In the genomic region with DNA sequence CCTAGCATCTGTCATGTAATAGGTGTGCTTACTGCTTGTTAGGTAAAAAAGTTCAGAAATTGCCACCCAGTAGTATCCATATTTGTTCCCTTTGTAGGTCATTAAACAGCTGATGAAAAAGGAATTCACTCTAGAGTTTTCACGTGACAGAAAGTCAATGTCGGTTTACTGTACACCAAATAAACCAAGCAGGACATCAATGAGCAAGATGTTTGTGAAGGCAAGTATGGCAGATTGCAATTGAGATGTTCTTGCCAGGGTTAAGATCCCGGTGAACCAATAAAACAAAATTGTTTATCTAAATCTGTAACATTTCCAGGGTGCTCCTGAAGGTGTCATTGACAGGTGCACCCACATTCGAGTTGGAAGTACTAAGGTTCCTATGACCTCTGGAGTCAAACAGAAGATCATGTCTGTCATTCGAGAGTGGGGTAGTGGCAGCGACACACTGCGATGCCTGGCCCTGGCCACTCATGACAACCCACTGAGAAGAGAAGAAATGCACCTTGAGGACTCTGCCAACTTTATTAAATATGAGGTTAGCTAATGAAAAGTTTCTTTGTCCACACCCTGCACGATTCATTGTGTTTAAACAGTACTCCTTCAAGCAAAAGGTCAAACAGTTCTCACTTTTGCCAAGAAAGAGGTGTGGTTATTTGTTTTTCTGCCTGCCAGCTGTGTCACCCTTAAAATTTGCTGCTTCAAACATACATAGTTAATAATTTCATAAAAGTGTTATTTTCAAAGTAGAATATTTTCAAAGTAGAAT, we compare ENCODE assay signal across 17 cellular contexts. TPM values are rescaled to one million over a fixed set of nuclear protein-coding genes. Genes with fewer than 3 reads are reported as not detected.
A peak's percentile ranks its signal among the peaks of the same experiment; 100 is the strongest.
DNase-seq lines count a peak whose midpoint lies in the region; ATAC-seq, FAIRE-seq and TF ChIP-seq lines count a peak whose summit lies in the region.
"Had no signal": no experiment of that assay in that cellular context is flagged by ENCODE, and none has a peak within 500 bp of the region (broad histone marks: within the 10 kb centered on the region; RNA-seq: fewer than 3 reads in every experiment).

No MANE protein-coding gene starts in this region.

- peak overlapping the region; percentile 6; the same call in 1 of the 3 replicates for H3K4me3 ChIP-seq in A549
- no peak overlapping the region for H3K4me3 ChIP-seq in mucosa of rectum (ENCODE audit: low read length in 2 of 2)
- H3K4me3 ChIP-seq: testis had no signal

- DNase-seq in A549 (ENCODE audit: low read depth in 1 of 2, low spot score in 1 of 2) (no peak), ecto neural progenitor cell (ENCODE audit: low spot score) (peak; percentile 24)
- DNase-seq: activated CD4-positive, CD25-positive, alpha-beta regulatory T cell; caudate nucleus; MM.1S; NCI-H2171; NCI-H774; RPMI8226; T-helper 1 cell; testis had no signal

- H3K4me1 ChIP-seq in A549 (peaks cover 69% of the 10 kb centered on the region), mucosa of rectum (ENCODE audit: control insufficient read depth in 2 of 2, insufficient read depth in 2 of 2, low read length in 2 of 2) (peaks cover 0 to 17% of the 10 kb centered on the region in 2 donors)
- H3K4me1 ChIP-seq: testis had no signal

- no peaks in the 10 kb centered on the region for H3K27me3 ChIP-seq in mucosa of rectum (ENCODE audit: control insufficient read depth in 2 of 2, insufficient read depth in 2 of 2, low read length in 2 of 2)
- H3K27me3 ChIP-seq: testis had no signal

- CTCF ChIA-PET in A549 (lab: Yijun Ruan, JAX): interaction anchor here (0.6 to 2.8 kb wide), 6 partner anchors 10 to 115 kb away, joined by 3 to 9 read pairs (median 4); no protein-coding TSS in a partner anchor

- H3K27ac ChIP-seq in A549 (peak overlapping the region; percentile 12 to 33; a peak in 2 of 6 replicates), mucosa of rectum (ENCODE audit: low read depth in 2 of 2, low read length in 2 of 2) (peak overlapping the region; percentile 4 to 38)
- H3K27ac ChIP-seq: testis had no signal

- ATAC-seq in A549 (no peak; a peak in 2 of 6 replicates), HG02763 (IDR thresholded peaks at IDR 0.05; ENCODE audit: unreplicated experiment) (no peak), GM21423 (IDR thresholded peaks at IDR 0.05; ENCODE audit: unreplicated experiment) (no peak), HG03135 (IDR thresholded peaks at IDR 0.05; ENCODE audit: unreplicated experiment) (no peak), HG02852 (IDR thresholded peaks at IDR 0.05; ENCODE audit: unreplicated experiment) (no peak)

- WGBS in A549 (ENCODE audit: missing lambda C conversion rate): 23% methylated on average over 8 of the region's 8 CpGs

- H3K9me3 ChIP-seq in A549 (no peaks in the 10 kb centered on the region), mucosa of rectum (ENCODE audit: control insufficient read depth in 2 of 2, low read length in 2 of 2) (no peaks in the 10 kb centered on the region)
- H3K9me3 ChIP-seq: testis had no signal

- no peak; the same call in 2 of the 3 replicates for TF ChIP-seq CTCF in A549 (IDR thresholded peaks at IDR 0.05)

- H3K36me3 ChIP-seq in mucosa of rectum (ENCODE audit: control insufficient read depth in 2 of 2, insufficient read depth in 2 of 2, low read length in 2 of 2): peaks cover 87 to 91% of the 10 kb centered on the region in 2 donors

- peak overlapping the region; percentile 69 for H3K4me2 ChIP-seq in A549

- TF ChIP-seq RAD21 in A549 (conservative IDR thresholded peaks at IDR 0.05 in 1 of 2, IDR thresholded peaks at IDR 0.05 in 1 of 2) (no peak), Ishikawa (IDR thresholded peaks at IDR 0.05; ENCODE audit: low read depth) (no peak)

- no peak for TF ChIP-seq EP300 in A549 (IDR thresholded peaks at IDR 0.05)
- no peak for TF ChIP-seq EP300 in Ishikawa (IDR thresholded peaks at IDR 0.05; ENCODE audit: borderline replicate concordance)

- peak; percentile 36 for FAIRE-seq in A549 (lab: Jason Lieb, UNC)
- FAIRE-seq: GM19239 had no signal

- POLR2A ChIA-PET in A549 (lab: Yijun Ruan, JAX): interaction anchor here (0.7 kb wide), 1 partner anchor 92 kb away, joined by 4 read pairs; no protein-coding TSS in a partner anchor

- TF ChIP-seq POLR2A in A549 (IDR thresholded peaks at IDR 0.05; ENCODE audit: low read length): no peak

- H3K9ac ChIP-seq in mucosa of rectum (ENCODE audit: low read depth in 1 of 2, low read length in 2 of 2): no peak overlapping the region

TF ChIP-seq in A549, 52 proteins besides CTCF, POLR2A, EP300 and RAD21:
- TF ChIP-seq PHF8 (IDR thresholded peaks at IDR 0.05; ENCODE audit: borderline replicate concordance, low read depth): no peak
- TF ChIP-seq POLR2AphosphoS2 (conservative IDR thresholded peaks at IDR 0.05; ENCODE audit: low read length): 0 out of 2 replicates have a peak, but pooled peaks have one; percentile 15
- no peak for TF ChIP-seq ZNF302 (CRISPR knock-in tag; IDR thresholded peaks at IDR 0.05)

TF ChIP-seq in Ishikawa, 13 proteins besides CTCF, POLR2A, EP300 and RAD21:
- peak; percentile 24; the same call in 1 of the 2 replicates for TF ChIP-seq NFIC (IDR thresholded peaks at IDR 0.05)
- TF ChIP-seq, protein P1, sequence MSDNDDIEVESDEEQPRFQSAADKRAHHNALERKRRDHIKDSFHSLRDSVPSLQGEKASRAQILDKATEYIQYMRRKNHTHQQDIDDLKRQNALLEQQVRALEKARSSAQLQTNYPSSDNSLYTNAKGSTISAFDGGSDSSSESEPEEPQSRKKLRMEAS (IDR thresholded peaks at IDR 0.05): no peak

RNA-seq across cellular contexts. Expression of gene ATP2A2, which starts 58.3 kb away (rescaled TPM):
- polyA plus RNA-seq in A549 (2011; rRNA removed): 415 and 431 TPM in 2 replicates
- polyA plus RNA-seq in A549 (2012; cell fraction: cytosol; rRNA removed): 264 and 317 TPM in 2 replicates
- 658 and 717 TPM in 2 replicates for polyA plus RNA-seq in A549 (2012; cell fraction: nucleus; rRNA removed)
- polyA plus RNA-seq in A549 (2017; fragmentation: RNase III; extraction: RNeasy Plus Mini Kit Qiagen cat#74134 plus additional on column Dnase treatment): 328 to 356 TPM (median 342 TPM) in 3 replicates
- 375 and 407 TPM in 2 replicates for polyA minus RNA-seq in A549 (2011; rRNA and poly(A)+ RNA removed)
